ENCODE assay signal across 22 cellular contexts in the genomic region with DNA sequence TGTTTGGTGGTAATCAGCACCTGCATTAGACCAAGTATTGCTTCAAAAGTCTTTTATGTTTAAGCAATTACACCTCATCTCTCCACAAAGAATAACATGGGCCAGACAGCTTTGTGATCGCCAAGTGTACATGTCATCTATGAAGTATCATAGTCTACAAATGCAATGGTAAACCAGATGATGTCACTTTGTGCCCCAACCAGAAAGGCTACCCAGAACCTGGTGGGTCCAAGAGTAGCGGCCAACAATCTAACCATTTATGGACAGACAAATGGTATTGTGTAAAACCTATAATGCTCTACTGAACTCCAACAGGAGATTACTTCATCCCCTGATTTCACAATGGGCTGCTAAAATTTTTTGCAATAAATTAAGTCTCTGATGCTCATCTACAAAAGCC.
A peak's percentile ranks its signal among the peaks of the same experiment; 100 is the strongest.
DNase-seq lines count a peak whose midpoint lies in the region; ATAC-seq, FAIRE-seq and TF ChIP-seq lines count a peak whose summit lies in the region.
"Had no signal": no experiment of that assay in that cellular context is flagged by ENCODE, and none has a peak within 500 bp of the region (broad histone marks: within the 10 kb centered on the region; RNA-seq: fewer than 3 reads in every experiment).

No MANE protein-coding gene starts in this region.

- H3K9ac ChIP-seq in K562 (ENCODE audit: insufficient read depth in 1 of 2, low read depth in 2 of 2, low read length in 2 of 2), result no peak overlapping the region

- H3K4me3 ChIP-seq in K562, result no peak overlapping the region
- H3K4me3 ChIP-seq in lower lobe of right lung, result no peak overlapping the region
- H3K4me3 ChIP-seq: colonic mucosa, stomach, upper lobe of right lung had no signal

- DNase-seq in GF-D8 (lab: John Stamatoyannopoulos, UW) (peak; percentile 70), NCI-H226 (peak; percentile 8), K562 (ENCODE audit: extremely low read depth in 1 of 4, low spot score in 3 of 4) (no peak), glomerular visceral epithelial cell (ENCODE audit: extremely low spot score) (peak; percentile 87), lower lobe of right lung (no peak), chondrocyte (ENCODE audit: low spot score) (no peak)
- DNase-seq in central memory CD4-positive, alpha-beta T cell, result no peak
- DNase-seq in activated CD4-positive, alpha-beta T cell treated with anti-CD3 and anti-CD28 coated beads for 36 hours, result no peak
- DNase-seq: ACHN; activated CD4-positive, alpha-beta T cell treated with anti-CD3 and anti-CD28 coated beads for 1 hour; activated CD8-positive, alpha-beta memory T cell treated with anti-CD3 and anti-CD28 coated beads, Interleukin-2, amount 10 ng/mL, durations not matched to agents 7 days and 5 days; activated effector memory CD4-positive, alpha-beta T cell treated with Interleukin-2 at 50 U/mL for 16 hours; CD8-positive, alpha-beta T cell; colonic mucosa; NCI-H1048; NCI-H2081 treated with DMSO at 0.1 percent for 48 hours; NCI-H524; occipital lobe; right cardiac atrium; stomach; T1000; upper lobe of right lung had no signal

- POLR2A ChIA-PET in K562 (lab: Yijun Ruan, JAX), result interaction anchor here (0.6 kb wide), 1 partner anchor 172 kb away, joined by 3 read pairs; no protein-coding TSS in a partner anchor
- POLR2A ChIA-PET in activated CD4-positive, alpha-beta T cell treated with anti-CD3 and anti-CD28 coated beads for 36 hours (lab: Charles Lee), result interaction anchor here (0.6 kb wide), 1 partner anchor 67 kb away, joined by 4 read pairs; no protein-coding TSS in a partner anchor

- H3K36me3 Mint-ChIP-seq in chondrocyte (ENCODE audit: low read depth), result peaks cover 5% of the 10 kb centered on the region
- H3K36me3 Mint-ChIP-seq in activated CD4-positive, alpha-beta T cell treated with anti-CD3 and anti-CD28 coated beads for 36 hours (ENCODE audit: low read depth), result peaks cover 8% of the 10 kb centered on the region

- no peak overlapping the region for H3K27ac ChIP-seq in K562 (ENCODE audit: extremely low read depth, low read depth, low read length)
- no peak overlapping the region for H3K27ac ChIP-seq in lower lobe of right lung
- H3K27ac ChIP-seq: colonic mucosa, stomach, upper lobe of right lung had no signal

- H3K9me3 Mint-ChIP-seq in chondrocyte (ENCODE audit: low read depth), result no peaks in the 10 kb centered on the region
- H3K9me3 Mint-ChIP-seq in activated CD4-positive, alpha-beta T cell treated with anti-CD3 and anti-CD28 coated beads for 36 hours (ENCODE audit: low read depth), result no peaks in the 10 kb centered on the region
- H3K9me3 Mint-ChIP-seq: CD8-positive, alpha-beta T cell had no signal

- no peaks in the 10 kb centered on the region for H3K9me1 ChIP-seq in K562 (ENCODE audit: control insufficient read depth, insufficient read depth, low read length)

- TF ChIP-seq CTCF in K562 (IDR thresholded peaks at IDR 0.05 in 2 of 3, conservative IDR thresholded peaks at IDR 0.05 in 1 of 3; ENCODE audit: insufficient read depth in 2 of 3, low read depth in 1 of 3, low read length in 3 of 3) (no peak), lower lobe of right lung (IDR thresholded peaks at IDR 0.05) (no peak), chondrocyte (IDR thresholded peaks at IDR 0.05) (no peak)

- no peak for TF ChIP-seq RAD21 in K562 (CRISPR knock-in tag; conservative IDR thresholded peaks at IDR 0.05 in 1 of 2, IDR thresholded peaks at IDR 0.05 in 1 of 2)

- no peaks in the 10 kb centered on the region for H3K27me3 Mint-ChIP-seq in chondrocyte (ENCODE audit: low read depth)
- H3K27me3 Mint-ChIP-seq in activated CD4-positive, alpha-beta T cell treated with anti-CD3 and anti-CD28 coated beads for 36 hours, result no peaks in the 10 kb centered on the region
- H3K27me3 Mint-ChIP-seq: activated CD8-positive, alpha-beta memory T cell treated with anti-CD3 and anti-CD28 coated beads, Interleukin-2, amount 10 ng/mL, durations not matched to agents 7 days and 5 days had no signal

- BruUV-seq in K562 (replicated peaks; lab: Mats Ljungman, UMichigan), result no TSS peak

- FAIRE-seq in K562 (lab: Jason Lieb, UNC), result no peak

- TF ChIP-seq POLR2A in K562 (conservative IDR thresholded peaks at IDR 0.05), result no peak

- H3K79me2 ChIP-seq in K562 (ENCODE audit: control insufficient read depth, insufficient read depth, low read length), result no peaks in the 10 kb centered on the region

- H3K36me3 ChIP-seq in K562 (ENCODE audit: control insufficient read depth, insufficient read depth, low read length) (no peaks in the 10 kb centered on the region), lower lobe of right lung (no peaks in the 10 kb centered on the region)
- H3K36me3 ChIP-seq: colonic mucosa, upper lobe of right lung had no signal

- 33% methylated on average over 2 of the region's 2 CpGs for WGBS in K562 (ENCODE audit: insufficient coverage, low coverage, missing lambda C conversion rate)

- H3K4me2 ChIP-seq in K562 (ENCODE audit: insufficient read depth, low read length), result no peak overlapping the region

- no peak for TF ChIP-seq EP300 in K562 (IDR thresholded peaks at IDR 0.05; ENCODE audit: low read length)

- H3K4me1 ChIP-seq in K562 (replicated peaks in 1 of 2; ENCODE audit: control insufficient read depth in 2 of 2, insufficient read depth in 2 of 2, low read length in 2 of 2) (no peaks in the 10 kb centered on the region), lower lobe of right lung (no peaks in the 10 kb centered on the region)
- H3K4me1 ChIP-seq: colonic mucosa, stomach, upper lobe of right lung had no signal

- no peaks in the 10 kb centered on the region for H4K20me1 ChIP-seq in K562 (replicated peaks; ENCODE audit: control insufficient read depth, insufficient read depth, low read length)

- in situ Hi-C loops in K562 (cut with MboI), result no loop called here

- H3K4me1 Mint-ChIP-seq in chondrocyte (ENCODE audit: low read depth), result peaks cover 10% of the 10 kb centered on the region
- H3K4me1 Mint-ChIP-seq in activated CD4-positive, alpha-beta T cell treated with anti-CD3 and anti-CD28 coated beads for 36 hours, result no peaks in the 10 kb centered on the region
- H3K4me1 Mint-ChIP-seq: activated CD8-positive, alpha-beta memory T cell treated with anti-CD3 and anti-CD28 coated beads, Interleukin-2, amount 10 ng/mL, durations not matched to agents 7 days and 5 days had no signal

- H3K27ac Mint-ChIP-seq in chondrocyte (ENCODE audit: unreplicated experiment), result no peak overlapping the region
- no peak overlapping the region for H3K27ac Mint-ChIP-seq in activated CD4-positive, alpha-beta T cell treated with anti-CD3 and anti-CD28 coated beads for 36 hours
- H3K27ac Mint-ChIP-seq: activated CD8-positive, alpha-beta memory T cell treated with anti-CD3 and anti-CD28 coated beads, Interleukin-2, amount 10 ng/mL, durations not matched to agents 7 days and 5 days; CD8-positive, alpha-beta T cell had no signal

- peaks cover 0 to 7% of the 10 kb centered on the region in 2 experiments; a peak in 1 of 5 replicates for H3K27me3 ChIP-seq in K562 (ENCODE audit: control insufficient read depth in 2 of 2, insufficient read depth in 2 of 2, low read length in 2 of 2)
- H3K27me3 ChIP-seq in lower lobe of right lung (ENCODE audit: low read depth), result no peaks in the 10 kb centered on the region
- H3K27me3 ChIP-seq: colonic mucosa, stomach, upper lobe of right lung had no signal

- CTCF ChIA-PET in K562 (lab: Yijun Ruan, JAX; ENCODE audit: low intra/inter-chr PET ratio), result no interaction called here
- CTCF ChIA-PET in activated CD4-positive, alpha-beta T cell treated with anti-CD3 and anti-CD28 coated beads for 36 hours (lab: Charles Lee), result no interaction called here

- intact Hi-C loops in K562 (cut with micrococcal nuclease) (no loop called here), lower lobe of right lung (cut with DNase I) (no loop called here)
- intact Hi-C loops in activated CD4-positive, alpha-beta T cell treated with anti-CD3 and anti-CD28 coated beads for 36 hours (cut with DNase I, micrococcal nuclease), result no loop called here

- no peaks in the 10 kb centered on the region for H3K9me3 ChIP-seq in K562 (replicated peaks; ENCODE audit: control insufficient read depth, insufficient read depth, low read depth, low read length)
- no peaks in the 10 kb centered on the region for H3K9me3 ChIP-seq in lower lobe of right lung
- H3K9me3 ChIP-seq: colonic mucosa, stomach, upper lobe of right lung had no signal

- no peak overlapping the region for H2AFZ ChIP-seq in K562 (ENCODE audit: low read depth, low read length)

- ATAC-seq in K562, result no peak
- ATAC-seq in lower lobe of right lung, result no peak
- no peak for ATAC-seq in activated CD4-positive, alpha-beta T cell treated with anti-CD3 and anti-CD28 coated beads for 36 hours
- ATAC-seq: activated CD8-positive, alpha-beta memory T cell treated with anti-CD3 and anti-CD28 coated beads, Interleukin-2, amount 10 ng/mL, durations not matched to agents 7 days and 5 days; CD8-positive, alpha-beta T cell; right cardiac atrium; upper lobe of right lung had no signal

- no peak overlapping the region for H3K4me3 Mint-ChIP-seq in chondrocyte (ENCODE audit: unreplicated experiment)
- no peak overlapping the region for H3K4me3 Mint-ChIP-seq in activated CD4-positive, alpha-beta T cell treated with anti-CD3 and anti-CD28 coated beads for 36 hours
- H3K4me3 Mint-ChIP-seq: activated CD8-positive, alpha-beta memory T cell treated with anti-CD3 and anti-CD28 coated beads, Interleukin-2, amount 10 ng/mL, durations not matched to agents 7 days and 5 days; CD8-positive, alpha-beta T cell had no signal

TF ChIP-seq in K562, 482 proteins besides CTCF, POLR2A, EP300 and RAD21:
- peak; percentile 25; the same call in 1 of the 2 replicates for TF ChIP-seq CEBPB (tag; IDR thresholded peaks at IDR 0.05)
- TF ChIP-seq NR1H2 (CRISPR knock-in tag; IDR thresholded peaks at IDR 0.05), result no peak
- no peak for TF ChIP-seq CEBPG (CRISPR knock-in tag; IDR thresholded peaks at IDR 0.05)
- TF ChIP-seq CEBPG (tag; conservative IDR thresholded peaks at IDR 0.05 in 1 of 2, IDR thresholded peaks at IDR 0.05 in 1 of 2), result peak; percentile 27 to 66

Comparison
In these comparisons a context has a peak if more than half of its experiments do, and no peak if none do; other contexts are left out.
1. DNase-seq: peak in GF-D8 (single experiment), NCI-H226 (single experiment) and glomerular visceral epithelial cell (single experiment); none in K562 (0 of 4), central memory CD4-positive, alpha-beta T cell (single experiment), lower lobe of right lung (single experiment), chondrocyte (single experiment) and activated CD4-positive, alpha-beta T cell treated with anti-CD3 and anti-CD28 coated beads for 36 hours (single experiment).